ENCODE assay signal across 18 cellular contexts in the genomic region with DNA sequence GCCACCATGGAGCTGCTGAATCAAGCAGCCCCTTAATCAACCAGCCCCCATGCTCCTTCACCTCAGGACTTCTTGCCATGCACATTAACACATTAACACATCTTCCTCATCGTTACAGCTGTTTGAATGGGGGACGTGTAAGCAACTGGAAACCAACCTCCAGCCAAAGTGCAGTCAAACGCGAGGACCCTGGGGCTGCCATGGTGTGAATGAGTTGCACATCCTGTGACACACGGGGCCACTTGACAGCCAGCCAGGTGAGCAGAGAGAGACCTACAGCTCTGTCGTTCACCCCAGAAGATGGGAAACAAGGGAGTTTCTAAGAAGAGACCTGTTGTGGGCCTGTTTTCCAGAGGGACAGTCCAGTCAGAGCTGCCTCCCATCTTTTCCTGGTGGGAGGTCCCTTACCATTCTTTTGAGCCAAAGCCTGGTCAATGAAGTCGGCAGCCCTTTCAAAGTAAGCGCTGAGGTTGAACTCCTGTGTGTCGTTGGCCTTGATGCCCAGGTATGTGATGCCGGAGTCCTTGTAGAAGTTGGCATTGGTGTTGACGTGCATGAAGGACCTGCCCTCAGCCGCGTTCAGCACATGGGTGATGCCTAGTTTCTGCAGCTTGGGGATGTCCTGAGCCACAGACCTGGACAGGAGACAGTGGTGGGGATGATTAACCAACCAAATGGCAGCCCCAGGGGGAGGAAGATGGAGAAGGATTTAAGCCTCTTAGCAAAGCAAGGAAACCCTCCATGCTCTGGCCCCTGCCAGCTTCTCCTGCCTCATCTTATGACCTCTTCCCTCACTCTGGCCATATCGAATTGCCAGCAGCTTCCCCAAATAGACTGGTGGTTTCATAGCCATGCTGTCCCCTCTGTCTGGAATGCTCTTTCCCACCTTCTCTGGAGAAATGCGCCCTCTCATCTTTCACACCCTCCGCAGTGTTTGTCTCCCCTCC. TPM values are rescaled to one million over a fixed set of nuclear protein-coding genes. Genes with fewer than 3 reads are reported as not detected.
A peak's percentile ranks its signal among the peaks of the same experiment; 100 is the strongest.
DNase-seq lines count a peak whose midpoint lies in the region; ATAC-seq lines count a peak whose summit lies in the region.
"Had no signal": no experiment of that assay in that cellular context is flagged by ENCODE, and none has a peak within 500 bp of the region (broad histone marks: within the 10 kb centered on the region; RNA-seq: fewer than 3 reads in every experiment).

No MANE protein-coding gene starts in this region.

- no peak overlapping the region for H2AK5ac ChIP-seq in mesenchymal stem cell (ENCODE audit: low read length, severe bottlenecking)

- no peak overlapping the region for H2BK12ac ChIP-seq in mesenchymal stem cell (ENCODE audit: low read length in 2 of 2)

- no peak overlapping the region for H2BK15ac ChIP-seq in mesenchymal stem cell (ENCODE audit: low read depth, poor library complexity, severe bottlenecking)

- H4K20me1 ChIP-seq in BLaER1 treated with 17β-estradiol and CSF1 and Interleukin-3, amounts not matched to agents 10 nM and 100 nM: peaks cover 0 to 5% (median 0%) of the 10 kb centered on the region in 11 experiments; a peak in 2 of 22 replicates

- WGBS in mesenchymal stem cell: 97% methylated on average over 16 of the region's 16 CpGs

- no peak overlapping the region for H2BK120ac ChIP-seq in mesenchymal stem cell (ENCODE audit: low read depth, low read length)

- peak overlapping the region in 4 of 10 experiments; percentile 10 to 93 (median 51); a peak in 6 of 20 replicates for H3K4me3 ChIP-seq in BLaER1 treated with 17β-estradiol and CSF1 and Interleukin-3, amounts not matched to agents 10 nM and 100 nM
- H3K4me3 ChIP-seq in mesenchymal stem cell (ENCODE audit: insufficient read depth in 1 of 2, low read depth in 1 of 2, low read length in 2 of 2) (no peak overlapping the region), skeletal muscle tissue (ENCODE audit: low read length in 3 of 3) (peak overlapping the region; percentile 22 to 47 (median 45))
- H3K4me3 ChIP-seq: GM23338, PC-9 had no signal

- no peak overlapping the region for H2AFZ ChIP-seq in mesenchymal stem cell (ENCODE audit: low read depth, low read length)
- H2AFZ ChIP-seq: GM23338, PC-9 had no signal

- intact Hi-C loops in dendritic cell treated with granulocyte-macrophage colony-stimulating factor and Interleukin-4, amounts not matched to agents 40 ng/mL and 50 ng/mL, for 4 days (cut with micrococcal nuclease): loop anchor here (5.0 kb wide), 2 partner anchors 58 to 73 kb away; a partner anchor contains a TSS
- intact Hi-C loops in sciatic nerve (cut with DNase I): no loop called here

- H4K91ac ChIP-seq in mesenchymal stem cell (ENCODE audit: low read length): no peak overlapping the region

- no peaks in the 10 kb centered on the region for H3K9me3 Mint-ChIP-seq in dendritic cell treated with granulocyte-macrophage colony-stimulating factor and Interleukin-4, amounts not matched to agents 40 ng/mL and 50 ng/mL, for 4 days
- H3K9me3 Mint-ChIP-seq: GM23338 had no signal

- peaks cover 34 to 81% (median 68%) of the 10 kb centered on the region in 11 experiments for H3K36me3 ChIP-seq in BLaER1 treated with 17β-estradiol and CSF1 and Interleukin-3, amounts not matched to agents 10 nM and 100 nM
- H3K36me3 ChIP-seq in mesenchymal stem cell (ENCODE audit: control insufficient read depth in 1 of 2, insufficient read depth in 2 of 2, low read depth in 1 of 2, low read length in 2 of 2) (peaks cover 60 to 67% of the 10 kb centered on the region in 2 experiments), skeletal muscle tissue (ENCODE audit: control insufficient read depth in 3 of 3, insufficient read depth in 3 of 3, low read length in 3 of 3) (peaks cover 37 to 45% (median 43%) of the 10 kb centered on the region in 3 donors)

- no peak overlapping the region for H3K4ac ChIP-seq in mesenchymal stem cell (ENCODE audit: low read depth in 1 of 2, low read length in 2 of 2)

- no peak overlapping the region for H2BK5ac ChIP-seq in mesenchymal stem cell (ENCODE audit: low read depth, low read length, poor library complexity, severe bottlenecking)

- DNase-seq in mesenchymal stem cell: no peak
- DNase-seq in activated naive CD4-positive, alpha-beta T cell treated with Interleukin-2 at 50 U/mL for 16 hours: no peak
- DNase-seq in sciatic nerve (ENCODE audit: low spot score): no peak
- DNase-seq in NCI-H2171 treated with DMSO at 0.1 percent for 48 hours (lab: John Stamatoyannopoulos, UW): no peak
- DNase-seq: COR-L47, GF-D8, NCI-H1930, NCI-H2171, NCI-H510A treated with DMSO at 0.1 percent for 48 hours, PC-9 had no signal

- H3K23ac ChIP-seq in mesenchymal stem cell (ENCODE audit: low read length in 2 of 2): no peak overlapping the region

- H3K9ac ChIP-seq in BLaER1 treated with 17β-estradiol and CSF1 and Interleukin-3, amounts not matched to agents 10 nM and 100 nM: peak overlapping the region in 4 of 11 experiments; percentile 70 to 100 (median 83); a peak in 5 of 22 replicates
- no peak overlapping the region for H3K9ac ChIP-seq in mesenchymal stem cell (ENCODE audit: low read length)
- peak overlapping the region in 2 of 3 donors; percentile 33 to 51 for H3K9ac ChIP-seq in skeletal muscle tissue (ENCODE audit: low read depth in 1 of 3, low read length in 3 of 3)

- H3K27ac ChIP-seq in BLaER1 treated with 17β-estradiol and CSF1 and Interleukin-3, amounts not matched to agents 10 nM and 100 nM: peak overlapping the region in 10 of 11 experiments; percentile 86 to 99 (median 94); a peak in 18 of 22 replicates
- H3K27ac ChIP-seq in mesenchymal stem cell (ENCODE audit: low read length, poor library complexity, severe bottlenecking) (no peak overlapping the region), skeletal muscle tissue (ENCODE audit: low read depth, low read length) (peak overlapping the region; percentile 87)
- H3K27ac ChIP-seq: C4-2B, PC-9 had no signal

- peaks cover 90% of the 10 kb centered on the region for H3K4me1 Mint-ChIP-seq in dendritic cell treated with granulocyte-macrophage colony-stimulating factor and Interleukin-4, amounts not matched to agents 40 ng/mL and 50 ng/mL, for 4 days (ENCODE audit: low read depth)

- H3K4me3 Mint-ChIP-seq in dendritic cell treated with granulocyte-macrophage colony-stimulating factor and Interleukin-4, amounts not matched to agents 40 ng/mL and 50 ng/mL, for 4 days: peak overlapping the region; percentile 6
- H3K4me3 Mint-ChIP-seq: GM23338 had no signal

- H3K18ac ChIP-seq in mesenchymal stem cell (ENCODE audit: low read depth in 1 of 2, low read length in 2 of 2): no peak overlapping the region

- H3K14ac ChIP-seq in mesenchymal stem cell (ENCODE audit: low read length in 2 of 2): no peak overlapping the region

- peaks cover 0 to 7% (median 0%) of the 10 kb centered on the region in 11 experiments; a peak in 9 of 22 replicates for H3K27me3 ChIP-seq in BLaER1 treated with 17β-estradiol and CSF1 and Interleukin-3, amounts not matched to agents 10 nM and 100 nM
- H3K27me3 ChIP-seq in mesenchymal stem cell (ENCODE audit: control insufficient read depth in 1 of 2, insufficient read depth in 1 of 2, low read length in 2 of 2) (peaks cover 0 to 3% of the 10 kb centered on the region in 2 experiments), skeletal muscle tissue (ENCODE audit: control insufficient read depth in 3 of 3, insufficient read depth in 3 of 3, low read length in 3 of 3) (no peaks in the 10 kb centered on the region)

- H3K4me1 ChIP-seq in BLaER1 treated with 17β-estradiol and CSF1 and Interleukin-3, amounts not matched to agents 10 nM and 100 nM: peaks cover 21 to 92% (median 88%) of the 10 kb centered on the region in 10 experiments
- peaks cover 16% of the 10 kb centered on the region for H3K4me1 ChIP-seq in mesenchymal stem cell (ENCODE audit: control insufficient read depth, insufficient read depth, low read depth, low read length)
- peaks cover 62 to 66% (median 64%) of the 10 kb centered on the region in 3 donors for H3K4me1 ChIP-seq in skeletal muscle tissue (ENCODE audit: control insufficient read depth in 3 of 3, insufficient read depth in 3 of 3, low read length in 3 of 3)

- H3K4me2 ChIP-seq in BLaER1 treated with 17β-estradiol and CSF1 and Interleukin-3, amounts not matched to agents 10 nM and 100 nM: peak overlapping the region; percentile 4 to 98 (median 91); a peak in 19 of 22 replicates
- H3K4me2 ChIP-seq in mesenchymal stem cell (ENCODE audit: low read length, poor library complexity, severe bottlenecking): peak overlapping the region; percentile 7
- H3K4me2 ChIP-seq: GM23338, PC-9 had no signal

- H3K36me3 Mint-ChIP-seq in dendritic cell treated with granulocyte-macrophage colony-stimulating factor and Interleukin-4, amounts not matched to agents 40 ng/mL and 50 ng/mL, for 4 days (ENCODE audit: low read depth): peaks cover 87% of the 10 kb centered on the region

- H4K8ac ChIP-seq in mesenchymal stem cell (ENCODE audit: low read length): no peak overlapping the region

- ATAC-seq in sciatic nerve: no peak
- ATAC-seq: GM23338, HCT116 had no signal

- no peaks in the 10 kb centered on the region for H3K27me3 Mint-ChIP-seq in dendritic cell treated with granulocyte-macrophage colony-stimulating factor and Interleukin-4, amounts not matched to agents 40 ng/mL and 50 ng/mL, for 4 days

- peaks cover 46% of the 10 kb centered on the region for H3K79me1 ChIP-seq in mesenchymal stem cell (replicated peaks; ENCODE audit: low read length, poor library complexity, severe bottlenecking)

- H3K27ac Mint-ChIP-seq in dendritic cell treated with granulocyte-macrophage colony-stimulating factor and Interleukin-4, amounts not matched to agents 40 ng/mL and 50 ng/mL, for 4 days: peak overlapping the region; percentile 97
- H3K27ac Mint-ChIP-seq: GM23338 had no signal

- peaks cover 0 to 20% (median 0%) of the 10 kb centered on the region in 11 experiments; a peak in 10 of 22 replicates for H3K9me3 ChIP-seq in BLaER1 treated with 17β-estradiol and CSF1 and Interleukin-3, amounts not matched to agents 10 nM and 100 nM (replicated peaks in 1 of 11)
- no peaks in the 10 kb centered on the region for H3K9me3 ChIP-seq in mesenchymal stem cell (ENCODE audit: control insufficient read depth, low read length)
- no peaks in the 10 kb centered on the region for H3K9me3 ChIP-seq in skeletal muscle tissue (ENCODE audit: control insufficient read depth in 3 of 3, low read length in 3 of 3)

RNA-seq across cellular contexts. Expression of a gene that starts 4.2 kb away (rescaled TPM):
- polyA plus RNA-seq in mesenchymal stem cell (2013, experiment 1 of 2): 118 TPM
- polyA plus RNA-seq in mesenchymal stem cell (2013, experiment 2 of 2): 120 TPM
- total RNA-seq in skeletal muscle tissue (39.7 TPM), sciatic nerve (54.1 TPM)

RNA-seq across cellular contexts. Expression of a gene that starts 5.7 kb away (rescaled TPM):
- polyA plus RNA-seq in mesenchymal stem cell (2013, experiment 1 of 2): 0.01 TPM
- 0.03 TPM for polyA plus RNA-seq in mesenchymal stem cell (2013, experiment 2 of 2)
- not detected for total RNA-seq in skeletal muscle tissue
- total RNA-seq in sciatic nerve: not detected
- total RNA-seq: Daoy, PC-9 had no signal

RNA-seq across cellular contexts. Expression of a gene that starts 16.0 kb away (rescaled TPM):
- polyA plus RNA-seq in mesenchymal stem cell (2013, experiment 1 of 2): 0.01 TPM
- not detected for polyA plus RNA-seq in mesenchymal stem cell (2013, experiment 2 of 2)
- total RNA-seq in skeletal muscle tissue (not detected), sciatic nerve (not detected)
- total RNA-seq: GM23338, LHCN-M2, PC-9 had no signal
- polyA plus RNA-seq: GM23338 had no signal

RNA-seq across cellular contexts. Expression of a gene that starts 58.4 kb away (rescaled TPM):
- polyA plus RNA-seq in mesenchymal stem cell (2013, experiment 1 of 2): 3.1 TPM
- polyA plus RNA-seq in mesenchymal stem cell (2013, experiment 2 of 2): 3.2 TPM
- total RNA-seq in skeletal muscle tissue (4.2 TPM), sciatic nerve (13.8 TPM)

Comparison
In these comparisons a context has a peak if more than half of its experiments do, and no peak if none do; other contexts are left out.
1. H3K4me3 ChIP-seq: peak in skeletal muscle tissue (3 of 3); none in mesenchymal stem cell (0 of 2).